In genomic region chr4:181944527-181944926, GRCh38 we compare ENCODE assay signal across 18 cellular contexts.
"Had no signal": no experiment of that assay in that cellular context is flagged by ENCODE, and none has a peak within 500 bp of the region (broad histone marks: within the 10 kb centered on the region; RNA-seq: fewer than 3 reads in every experiment).

No MANE protein-coding gene starts in this region.

- H3K4me1 ChIP-seq: gastroesophageal sphincter, heart left ventricle, left lung, spleen, thyroid gland had no signal

- DNase-seq: activated CD4-positive, alpha-beta T cell treated with anti-CD3 and anti-CD28 coated beads for 36 hours; activated CD4-positive, alpha-beta T cell treated with anti-CD3 and anti-CD28 coated beads, Interleukin-2, amount 50 U/mL, for 48 hours; activated naive CD4-positive, alpha-beta T cell treated with Interleukin-2 at 50 U/mL for 16 hours; activated naive CD8-positive, alpha-beta T cell treated with anti-CD3 and anti-CD28 coated beads, Interleukin-2, amount 10 ng/mL, durations not matched to agents 7 days and 5 days; amygdala; effector CD8-positive, alpha-beta T cell; heart left ventricle; left lung; sigmoid colon; spleen; stimulated activated CD4-positive, alpha-beta T cell treated with anti-CD3 and anti-CD28 coated beads, Interleukin-4, amount 100 ng/mL, for 4 hours; stimulated activated naive B cell treated with anti-CD40 and anti-IgM and Interleukin-4, amounts not matched to agents 10 μg/mL and 1 μg/mL and 100 μg/mL, for 72 hours; thyroid gland had no signal

- H3K4me3 ChIP-seq: cardiac muscle cell, esophagus muscularis mucosa, gastroesophageal sphincter, heart left ventricle, left lung, sigmoid colon, spleen, thyroid gland had no signal

- H3K9me3 ChIP-seq: esophagus muscularis mucosa, gastroesophageal sphincter, heart left ventricle, left lung, sigmoid colon, thyroid gland had no signal

- H3K36me3 ChIP-seq: cardiac muscle cell, esophagus muscularis mucosa, gastroesophageal sphincter, heart left ventricle, left lung, sigmoid colon, spleen, thyroid gland had no signal

- H3K27ac ChIP-seq: cardiac muscle cell, esophagus muscularis mucosa, gastroesophageal sphincter, heart left ventricle, left lung, sigmoid colon, spleen, thyroid gland had no signal

- H3K27me3 ChIP-seq: esophagus muscularis mucosa, gastroesophageal sphincter, heart left ventricle, left lung, sigmoid colon, spleen, thyroid gland had no signal

- ATAC-seq: activated CD4-positive, alpha-beta T cell treated with anti-CD3 and anti-CD28 coated beads for 36 hours; gastroesophageal sphincter; heart left ventricle; left lung; natural killer cell treated with Interleukin-12 subunit alpha and Interleukin-12 subunit beta and Interleukin-15 and Interleukin-18, amount 100 ng/mL, for 72 hours; stimulated activated naive B cell treated with anti-CD40 and anti-IgM and Interleukin-4, amounts not matched to agents 10 μg/mL and 1 μg/mL and 100 μg/mL, for 72 hours; WTC11 had no signal
